In genomic region chr2:54997826-54998225, GRCh38 we compare ENCODE assay signal across 26 cellular contexts. TPM values are rescaled to one million over a fixed set of nuclear protein-coding genes. Genes with fewer than 3 reads are reported as not detected.
A peak's percentile ranks its signal among the peaks of the same experiment; 100 is the strongest.
DNase-seq lines count a peak whose midpoint lies in the region; TF ChIP-seq lines count a peak whose summit lies in the region.
"Had no signal": no experiment of that assay in that cellular context is flagged by ENCODE, and none has a peak within 500 bp of the region (broad histone marks: within the 10 kb centered on the region; RNA-seq: fewer than 3 reads in every experiment).

No MANE protein-coding gene starts in this region.

- POLR2A ChIA-PET in AG04450 (lab: Yijun Ruan, JAX): no interaction called here

- CTCF ChIA-PET in AG04450 (lab: Charles Lee): no interaction called here

- H3K36me3 ChIP-seq in KMS-11 (ENCODE audit: insufficient read depth) (no peaks in the 10 kb centered on the region), neutrophil (no peaks in the 10 kb centered on the region)
- H3K36me3 ChIP-seq: adrenal gland, esophagus muscularis mucosa, left lung, upper lobe of right lung had no signal

- DNase-seq in AG04450 (ENCODE audit: low read depth, low spot score) (no peak), cardiac fibroblast (ENCODE audit: low read depth in 2 of 2) (no peak), NCI-H526 treated with DMSO at 0.1 percent for 48 hours (lab: John Stamatoyannopoulos, UW) (no peak), NCI-H748 treated with DMSO at 0.1 percent for 48 hours (lab: John Stamatoyannopoulos, UW) (no peak), DMS79 treated with DMSO at 0.1 percent for 48 hours (lab: John Stamatoyannopoulos, UW) (no peak)
- DNase-seq in NK-92 treated with Interleukin-12 subunit alpha and Interleukin-12 subunit beta, amount 100 ng/mL, for 24 hours (lab: John Stamatoyannopoulos, UW): no peak
- DNase-seq: activated CD4-positive, alpha-beta T cell treated with anti-CD3 and anti-CD28 coated beads for 36 hours; activated CD8-positive, alpha-beta memory T cell treated with anti-CD3 and anti-CD28 coated beads, Interleukin-2, amount 50 U/mL, for 4 hours; activated effector memory CD4-positive, alpha-beta T cell treated with Interleukin-2 at 50 U/mL for 16 hours; adrenal gland; C1 segment of cervical spinal cord; central memory CD4-positive, alpha-beta T cell; GF-D8; HCEC 1CT; left lung; mucosa of descending colon; NCI-H2227 treated with DMSO at 0.1 percent for 48 hours; stimulated activated CD4-positive, alpha-beta T cell treated with anti-CD3 and anti-CD28 coated beads, Interleukin-2, amount 100 ng/mL, for 24 hours; stimulated activated naive CD8-positive, alpha-beta T cell treated with anti-CD3 and anti-CD28 coated beads, Interleukin-15, amount 100 ng/mL, for 72 hours; upper lobe of right lung had no signal

- H3K4me1 ChIP-seq in KMS-11 (ENCODE audit: low read depth, poor library complexity, severe bottlenecking) (peaks cover 81% of the 10 kb centered on the region), neutrophil (ENCODE audit: control insufficient read depth in 1 of 2, insufficient read depth in 1 of 2, low read depth in 1 of 2, low read length in 1 of 2) (peaks cover 19 to 32% of the 10 kb centered on the region in 2 experiments)

- peak overlapping the region; percentile 78; the same call in 1 of the 2 replicates for H3K4me2 ChIP-seq in KMS-11
- H3K4me2 ChIP-seq: A549 had no signal

- H3K27me3 ChIP-seq in AG04450 (ENCODE audit: control insufficient read depth, insufficient read depth, low read length) (no peaks in the 10 kb centered on the region), KMS-11 (ENCODE audit: insufficient read depth, low read depth) (no peaks in the 10 kb centered on the region), neutrophil (no peaks in the 10 kb centered on the region)
- H3K27me3 ChIP-seq: adrenal gland, esophagus muscularis mucosa, left lung, upper lobe of right lung had no signal

- no peak overlapping the region for H2AFZ ChIP-seq in KMS-11 (ENCODE audit: low read depth)

- peaks cover 98% of the 10 kb centered on the region for H3K79me2 ChIP-seq in KMS-11 (ENCODE audit: insufficient read depth, low read depth)

- H3K4me3 ChIP-seq in AG04450 (ENCODE audit: low read depth, low read length) (no peak overlapping the region), KMS-11 (IDR thresholded peaks at IDR 0.05; ENCODE audit: insufficient read depth, low read depth, low read length) (no peak overlapping the region), cardiac fibroblast (replicated peaks in 1 of 2; ENCODE audit: low read depth in 2 of 2, low read length in 2 of 2) (no peak overlapping the region), neutrophil (ENCODE audit: low read depth in 1 of 2, low read length in 1 of 2) (no peak overlapping the region)
- H3K4me3 ChIP-seq: A549, esophagus muscularis mucosa, GM12878, left lung, mucosa of descending colon, upper lobe of right lung had no signal

- H3K27ac ChIP-seq in AG04450 (ENCODE audit: low read depth, low read length) (no peak overlapping the region), KMS-11 (peak overlapping the region; percentile 45; the same call in 1 of the 2 replicates), neutrophil (peak overlapping the region; percentile 1)
- H3K27ac ChIP-seq: A549, left lung, RWPE1, upper lobe of right lung had no signal

- H3K9me3 ChIP-seq in AG04450 (ENCODE audit: control insufficient read depth, insufficient read depth, low read length) (no peaks in the 10 kb centered on the region), neutrophil (no peaks in the 10 kb centered on the region)
- H3K9me3 ChIP-seq: A549, adrenal gland, esophagus muscularis mucosa, left lung, mucosa of descending colon, upper lobe of right lung had no signal

- no peak overlapping the region for H3K9ac ChIP-seq in KMS-11

- TF ChIP-seq CTCF in AG04450 (IDR thresholded peaks at IDR 0.05; ENCODE audit: low read depth, low read length) (peak; percentile 16; the same call in 1 of the 2 replicates), KMS-11 (conservative IDR thresholded peaks at IDR 0.05; ENCODE audit: low read depth, low read length) (no peak), cardiac fibroblast (IDR thresholded peaks at IDR 0.05; ENCODE audit: low read depth, low read length) (peak; percentile 24), neutrophil (IDR thresholded peaks at IDR 0.05) (no peak)

- H4K20me1 ChIP-seq in KMS-11 (ENCODE audit: insufficient read depth): peaks cover 5% of the 10 kb centered on the region; the same call in 1 of the 2 replicates

RNA-seq across cellular contexts. Expression of gene RTN4, which starts 52.4 kb away (rescaled TPM):
- 652 and 668 TPM in 2 replicates for polyA plus RNA-seq in AG04450 (2011; rRNA removed)
- 292 and 462 TPM in 2 replicates for polyA minus RNA-seq in AG04450 (2011; rRNA and poly(A)+ RNA removed)

Comparison
In these comparisons a context has a peak if more than half of its experiments do, and no peak if none do; other contexts are left out.
1. CTCF ChIP-seq: peak in AG04450 (single experiment) and cardiac fibroblast (single experiment); none in KMS-11 (single experiment) and neutrophil (single experiment).